18 cellular contexts compared by ENCODE assay signal in the genomic region with DNA sequence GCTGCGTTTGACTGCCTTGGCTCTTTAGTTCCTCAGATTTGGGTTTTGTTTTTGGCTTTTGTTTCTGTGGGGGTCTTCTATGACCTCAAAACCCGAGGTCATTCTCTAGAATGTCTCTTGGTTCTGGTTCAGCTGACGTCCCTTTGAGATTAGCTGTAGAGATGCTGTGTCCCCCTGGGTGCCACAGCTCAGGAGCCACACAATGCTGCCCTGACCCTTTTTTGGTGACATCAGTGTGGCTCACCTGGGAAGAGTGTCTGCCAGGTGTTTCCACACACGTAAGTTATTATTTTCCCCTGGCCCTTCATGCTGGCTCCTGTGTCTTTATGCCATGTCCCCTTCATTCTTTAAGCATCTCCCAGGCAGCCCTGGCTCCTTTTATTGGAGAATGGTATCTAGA.
DNase-seq lines count a peak whose midpoint lies in the region; ATAC-seq and TF ChIP-seq lines count a peak whose summit lies in the region.
"Had no signal": no experiment of that assay in that cellular context is flagged by ENCODE, and none has a peak within 500 bp of the region (broad histone marks: within the 10 kb centered on the region; RNA-seq: fewer than 3 reads in every experiment).

No MANE protein-coding gene starts in this region.

- TF ChIP-seq EP300 in esophagus muscularis mucosa (IDR thresholded peaks at IDR 0.05): no peak

- WGBS in esophagus muscularis mucosa: 84% methylated on average over 4 of the region's 4 CpGs

- intact Hi-C loops in ascending aorta (cut with DNase I) (loop anchor here (2.0 to 5.0 kb wide), 4 partner anchors 16 to 212 kb away; no protein-coding TSS in a partner anchor), esophagus muscularis mucosa (cut with DNase I) (no loop called here), posterior vena cava (cut with DNase I) (no loop called here), tibial artery (cut with DNase I; ENCODE audit: low total_unique reads) (loop anchor here (10.0 kb wide), 1 partner anchor 140 kb away; no protein-coding TSS in a partner anchor)

- H3K9me3 Mint-ChIP-seq in activated naive CD4-positive, alpha-beta T cell treated with anti-CD3 and anti-CD28 coated beads, Interleukin-2, amount 50 U/mL, for 72 hours: no peaks in the 10 kb centered on the region
- H3K9me3 Mint-ChIP-seq: CD4-positive, alpha-beta T cell had no signal

- ATAC-seq in HG02610 (IDR thresholded peaks at IDR 0.05; ENCODE audit: unreplicated experiment): no peak
- no peak for ATAC-seq in activated naive CD4-positive, alpha-beta T cell treated with anti-CD3 and anti-CD28 coated beads, Interleukin-2, amount 50 U/mL, for 72 hours
- ATAC-seq: GM12878 had no signal

- H3K27ac Mint-ChIP-seq in activated naive CD4-positive, alpha-beta T cell treated with anti-CD3 and anti-CD28 coated beads, Interleukin-2, amount 50 U/mL, for 72 hours: no peak overlapping the region
- H3K27ac Mint-ChIP-seq: B cell; CD4-positive, alpha-beta T cell had no signal

- no peaks in the 10 kb centered on the region for H3K9me3 ChIP-seq in ascending aorta
- no peaks in the 10 kb centered on the region for H3K9me3 ChIP-seq in esophagus muscularis mucosa
- H3K9me3 ChIP-seq in tibial artery: no peaks in the 10 kb centered on the region

- H3K36me3 ChIP-seq in ascending aorta (no peaks in the 10 kb centered on the region), esophagus muscularis mucosa (peaks cover 4 to 12% (median 7%) of the 10 kb centered on the region in 4 donors), tibial artery (no peaks in the 10 kb centered on the region)

- TF ChIP-seq CTCF in ascending aorta (IDR thresholded peaks at IDR 0.05): no peak
- TF ChIP-seq CTCF in esophagus muscularis mucosa (IDR thresholded peaks at IDR 0.05): no peak
- TF ChIP-seq CTCF in tibial artery (IDR thresholded peaks at IDR 0.05): no peak

- TF ChIP-seq POLR2A in esophagus muscularis mucosa (IDR thresholded peaks at IDR 0.05; ENCODE audit: low read depth): no peak

- DNase-seq in ascending aorta (ENCODE audit: low spot score in 2 of 2) (peak in 1 of 2 donors; percentile 50), esophagus muscularis mucosa (ENCODE audit: extremely low spot score) (no peak), posterior vena cava (ENCODE audit: low spot score) (peak; percentile 37), tibial artery (peak in 1 of 2 donors; percentile 47), RKO (ENCODE audit: low spot score) (no peak)
- no peak for DNase-seq in activated naive CD4-positive, alpha-beta T cell treated with anti-CD3 and anti-CD28 coated beads, Interleukin-2, amount 50 U/mL, for 72 hours (ENCODE audit: low spot score in 2 of 2)
- DNase-seq: Calu3; CD4-positive, alpha-beta T cell; DMS79; NCI-H1092 treated with DMSO at 0.1 percent for 48 hours; NCI-H1694 treated with DMSO at 0.1 percent for 48 hours; NCI-H446; NCI-H748 treated with DMSO at 0.1 percent for 48 hours; PC-9 had no signal

- H3K27me3 ChIP-seq in ascending aorta: no peaks in the 10 kb centered on the region
- no peaks in the 10 kb centered on the region for H3K27me3 ChIP-seq in esophagus muscularis mucosa
- H3K27me3 ChIP-seq in tibial artery: no peaks in the 10 kb centered on the region

- peak overlapping the region; percentile 88 to 90 for H3K27ac ChIP-seq in ascending aorta
- peak overlapping the region; percentile 37 to 86 (median 78) for H3K27ac ChIP-seq in esophagus muscularis mucosa (replicated peaks in 1 of 4)
- peak overlapping the region; percentile 41 to 74 for H3K27ac ChIP-seq in tibial artery
- H3K27ac ChIP-seq: KMS-11, PC-9 had no signal

- no peaks in the 10 kb centered on the region for H3K36me3 Mint-ChIP-seq in activated naive CD4-positive, alpha-beta T cell treated with anti-CD3 and anti-CD28 coated beads, Interleukin-2, amount 50 U/mL, for 72 hours

- H3K4me1 ChIP-seq in ascending aorta (peaks cover 12 to 61% of the 10 kb centered on the region in 2 donors), esophagus muscularis mucosa (peaks cover 52 to 73% (median 69%) of the 10 kb centered on the region in 4 donors), tibial artery (peaks cover 4 to 69% (median 54%) of the 10 kb centered on the region in 4 donors)

- H3K4me3 ChIP-seq in ascending aorta (no peak overlapping the region), esophagus muscularis mucosa (no peak overlapping the region), tibial artery (no peak overlapping the region)
- H3K4me3 ChIP-seq: GM12878, PC-9 had no signal

Comparison
In these comparisons a context has a peak if more than half of its experiments do, and no peak if none do; other contexts are left out.
1. intact Hi-C loops: an anchor here in ascending aorta (2.0 to 5.0 kb wide) and tibial artery (10.0 kb wide); none called in esophagus muscularis mucosa and posterior vena cava.